In the genomic region with DNA sequence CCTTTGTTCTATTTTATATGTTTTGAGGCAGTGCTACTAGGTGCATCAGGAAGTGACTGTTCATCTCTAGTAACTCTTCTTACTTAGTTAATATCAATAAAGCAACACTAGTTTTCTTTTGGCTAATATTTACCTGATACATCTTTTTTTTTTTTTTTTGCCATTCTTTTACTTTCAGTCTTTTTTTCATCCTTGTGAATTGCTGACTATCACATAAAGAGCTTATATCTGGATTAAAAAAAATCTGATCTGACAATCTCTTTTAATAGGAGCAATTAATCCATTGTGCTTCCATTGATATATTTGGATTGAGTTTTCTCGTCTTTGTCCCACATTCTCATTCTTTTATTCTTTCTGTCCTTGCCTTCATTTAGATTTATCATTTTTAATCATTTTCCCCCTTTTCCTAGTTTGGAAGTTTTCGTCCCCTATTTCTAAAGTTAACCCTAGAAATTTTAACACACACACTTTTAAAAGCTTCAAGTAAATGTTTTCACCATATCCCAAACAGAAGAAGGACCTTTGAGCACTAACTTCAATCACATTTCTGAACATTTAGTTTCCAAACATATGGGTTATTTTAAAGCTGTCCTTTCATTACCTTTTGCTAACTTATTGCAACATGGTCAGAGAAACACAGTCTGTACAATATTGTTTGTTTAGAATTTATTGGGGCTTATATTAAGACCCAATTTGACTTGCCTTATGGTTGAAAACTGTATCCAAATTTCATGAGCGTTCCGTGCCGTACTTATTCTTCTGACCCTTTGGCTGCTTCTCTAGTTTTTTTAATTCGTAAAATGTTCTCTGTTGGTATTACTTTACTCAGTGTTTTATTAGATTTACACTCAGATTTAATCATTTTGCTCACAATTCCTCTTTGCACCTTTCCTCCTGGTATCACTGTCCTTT, we compare ENCODE assay signal across 25 cellular contexts.
"Had no signal": no experiment of that assay in that cellular context is flagged by ENCODE, and none has a peak within 500 bp of the region (broad histone marks: within the 10 kb centered on the region; RNA-seq: fewer than 3 reads in every experiment).

No MANE protein-coding gene starts in this region.

- H3K36me3 Mint-ChIP-seq: naive B cell had no signal

- DNase-seq: dermis blood vessel endothelial cell; dorsolateral prefrontal cortex; effector CD4-positive, alpha-beta T cell; effector memory CD4-positive, alpha-beta T cell; esophagus squamous epithelium; foreskin fibroblast; foreskin melanocyte; gastrocnemius medialis; glutamatergic neuron; head of caudate nucleus; heart right ventricle; hippocampal formation; left cardiac atrium; left lung; left ventricle myocardium superior; lower lobe of right lung; mesenchymal stem cell; mucosa of descending colon; naive B cell had no signal

- H3K27ac Mint-ChIP-seq: mesothelial cell of epicardium had no signal

- H3K9me3 ChIP-seq: esophagus squamous epithelium, gastrocnemius medialis, left lung, lower lobe of right lung, mucosa of descending colon had no signal

- H3K4me3 Mint-ChIP-seq: mesothelial cell of epicardium, naive B cell had no signal

- H3K4me3 ChIP-seq: coronary artery, dorsolateral prefrontal cortex, esophagus squamous epithelium, gastrocnemius medialis, heart right ventricle, left lung, lower lobe of right lung, mucosa of descending colon had no signal

- FAIRE-seq: endothelial cell of umbilical vein, islet of Langerhans, keratinocyte had no signal

- H3K4me1 Mint-ChIP-seq: mesothelial cell of epicardium had no signal

- H3K36me3 ChIP-seq: esophagus squamous epithelium, gastrocnemius medialis, heart right ventricle, left lung, lower lobe of right lung had no signal

- ATAC-seq: esophagus mucosa, gastrocnemius medialis, heart right ventricle, left cardiac atrium, left lung, left ventricle myocardium superior, lower lobe of right lung, mucosa of descending colon had no signal

- H3K27ac ChIP-seq: coronary artery, dorsolateral prefrontal cortex, esophagus squamous epithelium, gastrocnemius medialis, heart right ventricle, left lung, lower lobe of right lung had no signal

- H3K4me1 ChIP-seq: esophagus squamous epithelium, gastrocnemius medialis, heart right ventricle, left lung had no signal

- H3K27me3 ChIP-seq: dorsolateral prefrontal cortex, esophagus squamous epithelium, gastrocnemius medialis, left lung had no signal
